Comparison of ENCODE assay signal across 1 cellular context in genomic region chr3:98010194-98010882, GRCh38.
A peak's percentile ranks its signal among the peaks of the same experiment; 100 is the strongest.
TF ChIP-seq lines count a peak whose summit lies in the region.

No MANE protein-coding gene starts in this region.

TF ChIP-seq in HepG2, 621 proteins besides CTCF, POLR2A, EP300 and RAD21 (continued from another document and continues in another):
- TF ChIP-seq, protein P1, sequence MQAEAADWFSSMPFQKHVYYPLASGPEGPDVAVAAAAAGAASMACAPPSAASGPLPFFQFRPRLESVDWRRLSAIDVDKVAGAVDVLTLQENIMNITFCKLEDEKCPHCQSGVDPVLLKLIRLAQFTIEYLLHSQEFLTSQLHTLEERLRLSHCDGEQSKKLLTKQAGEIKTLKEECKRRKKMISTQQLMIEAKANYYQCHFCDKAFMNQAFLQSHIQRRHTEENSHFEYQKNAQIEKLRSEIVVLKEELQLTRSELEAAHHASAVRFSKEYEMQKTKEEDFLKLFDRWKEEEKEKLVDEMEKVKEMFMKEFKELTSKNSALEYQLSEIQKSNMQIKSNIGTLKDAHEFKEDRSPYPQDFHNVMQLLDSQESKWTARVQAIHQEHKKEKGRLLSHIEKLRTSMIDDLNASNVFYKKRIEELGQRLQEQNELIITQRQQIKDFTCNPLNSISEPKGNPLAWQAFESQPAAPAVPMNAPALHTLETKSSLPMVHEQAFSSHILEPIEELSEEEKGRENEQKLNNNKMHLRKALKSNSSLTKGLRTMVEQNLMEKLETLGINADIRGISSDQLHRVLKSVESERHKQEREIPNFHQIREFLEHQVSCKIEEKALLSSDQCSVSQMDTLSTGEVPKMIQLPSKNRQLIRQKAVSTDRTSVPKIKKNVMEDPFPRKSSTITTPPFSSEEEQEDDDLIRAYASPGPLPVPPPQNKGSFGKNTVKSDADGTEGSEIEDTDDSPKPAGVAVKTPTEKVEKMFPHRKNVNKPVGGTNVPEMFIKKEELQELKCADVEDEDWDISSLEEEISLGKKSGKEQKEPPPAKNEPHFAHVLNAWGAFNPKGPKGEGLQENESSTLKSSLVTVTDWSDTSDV (CRISPR knock-in tag; IDR thresholded peaks at IDR 0.05) = no peak
- TF ChIP-seq KLF16 (CRISPR knock-in tag; IDR thresholded peaks at IDR 0.05) = peak in 1 of 2 experiments; percentile 34; a peak in 1 of 4 replicates
- TF ChIP-seq SAP130 (CRISPR knock-in tag; IDR thresholded peaks at IDR 0.05; ENCODE audit: low read depth) = peak; percentile 59
- peak; percentile 52; the same call in 1 of the 2 replicates for TF ChIP-seq NAIF1 (CRISPR knock-in tag; IDR thresholded peaks at IDR 0.05; ENCODE audit: borderline replicate concordance)
- TF ChIP-seq, protein P2, sequence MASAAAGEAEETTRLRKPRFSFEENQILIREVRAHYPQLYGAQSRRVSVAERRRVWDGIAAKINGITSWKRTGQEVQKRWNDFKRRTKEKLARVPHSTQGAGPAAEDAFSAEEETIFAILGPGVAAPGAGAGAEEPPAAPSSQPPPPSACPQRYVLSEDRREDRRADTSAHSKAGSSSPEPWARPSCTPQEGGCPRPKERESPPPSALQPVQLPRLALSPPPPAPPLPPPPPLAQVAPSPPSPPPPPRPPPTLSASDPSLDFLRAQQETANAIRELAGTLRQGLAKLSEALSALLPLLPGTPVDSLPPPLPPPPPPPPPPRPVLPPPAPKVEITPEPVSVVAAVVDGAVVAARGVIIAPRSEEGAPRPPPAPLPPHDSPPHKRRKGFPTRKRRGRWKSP (CRISPR knock-in tag; IDR thresholded peaks at IDR 0.05) = peak; percentile 46; the same call in 1 of the 2 replicates
- TF ChIP-seq, protein P3, sequence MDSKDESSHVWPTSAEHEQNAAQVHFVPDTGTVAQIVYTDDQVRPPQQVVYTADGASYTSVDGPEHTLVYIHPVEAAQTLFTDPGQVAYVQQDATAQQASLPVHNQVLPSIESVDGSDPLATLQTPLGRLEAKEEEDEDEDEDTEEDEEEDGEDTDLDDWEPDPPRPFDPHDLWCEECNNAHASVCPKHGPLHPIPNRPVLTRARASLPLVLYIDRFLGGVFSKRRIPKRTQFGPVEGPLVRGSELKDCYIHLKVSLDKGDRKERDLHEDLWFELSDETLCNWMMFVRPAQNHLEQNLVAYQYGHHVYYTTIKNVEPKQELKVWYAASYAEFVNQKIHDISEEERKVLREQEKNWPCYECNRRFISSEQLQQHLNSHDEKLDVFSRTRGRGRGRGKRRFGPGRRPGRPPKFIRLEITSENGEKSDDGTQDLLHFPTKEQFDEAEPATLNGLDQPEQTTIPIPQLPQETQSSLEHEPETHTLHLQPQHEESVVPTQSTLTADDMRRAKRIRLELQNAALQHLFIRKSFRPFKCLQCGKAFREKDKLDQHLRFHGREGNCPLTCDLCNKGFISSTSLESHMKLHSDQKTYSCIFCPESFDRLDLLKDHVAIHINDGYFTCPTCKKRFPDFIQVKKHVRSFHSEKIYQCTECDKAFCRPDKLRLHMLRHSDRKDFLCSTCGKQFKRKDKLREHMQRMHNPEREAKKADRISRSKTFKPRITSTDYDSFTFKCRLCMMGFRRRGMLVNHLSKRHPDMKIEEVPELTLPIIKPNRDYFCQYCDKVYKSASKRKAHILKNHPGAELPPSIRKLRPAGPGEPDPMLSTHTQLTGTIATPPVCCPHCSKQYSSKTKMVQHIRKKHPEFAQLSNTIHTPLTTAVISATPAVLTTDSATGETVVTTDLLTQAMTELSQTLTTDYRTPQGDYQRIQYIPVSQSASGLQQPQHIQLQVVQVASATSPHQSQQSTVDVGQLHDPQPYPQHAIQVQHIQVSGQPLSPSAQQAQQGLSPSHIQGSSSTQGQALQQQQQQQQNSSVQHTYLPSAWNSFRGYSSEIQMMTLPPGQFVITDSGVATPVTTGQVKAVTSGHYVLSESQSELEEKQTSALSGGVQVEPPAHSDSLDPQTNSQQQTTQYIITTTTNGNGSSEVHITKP (CRISPR knock-in tag; IDR thresholded peaks at IDR 0.05; ENCODE audit: low read depth) = peak; percentile 94
- TF ChIP-seq REST (IDR thresholded peaks at IDR 0.05; ENCODE audit: borderline replicate concordance in 1 of 2, low read depth in 1 of 2, low read length in 2 of 2) = 0 out of 4 replicates have a peak, but pooled peaks of 1 of the 2 experiments have one; percentile 26
- TF ChIP-seq ZNF644 (CRISPR knock-in tag; IDR thresholded peaks at IDR 0.05; ENCODE audit: low read depth) = peak; percentile 55
- TF ChIP-seq ZBTB46 (CRISPR knock-in tag; IDR thresholded peaks at IDR 0.05; ENCODE audit: borderline replicate concordance) = no peak
- TF ChIP-seq NFIB (CRISPR knock-in tag; IDR thresholded peaks at IDR 0.05; ENCODE audit: borderline replicate concordance) = no peak
- TF ChIP-seq NR2F2 (IDR thresholded peaks at IDR 0.05; ENCODE audit: borderline replicate concordance, low read depth) = peak; percentile 95
- TF ChIP-seq PITX1 (CRISPR knock-in tag; IDR thresholded peaks at IDR 0.05) = peak; percentile 90
- peak; percentile 15; the same call in 1 of the 2 replicates for TF ChIP-seq ZNF292 (CRISPR knock-in tag; IDR thresholded peaks at IDR 0.05; ENCODE audit: borderline replicate concordance, low read depth)
- TF ChIP-seq HMG20A (CRISPR knock-in tag; IDR thresholded peaks at IDR 0.05; ENCODE audit: borderline replicate concordance) = peak; percentile 86
- TF ChIP-seq SKI (IDR thresholded peaks at IDR 0.05; ENCODE audit: partially characterized antibody) = peak; percentile 29
- TF ChIP-seq KDM4B (CRISPR knock-in tag; IDR thresholded peaks at IDR 0.05) = no peak
- no peak for TF ChIP-seq SMARCE1 (IDR thresholded peaks at IDR 0.05; ENCODE audit: borderline replicate concordance)
- no peak for TF ChIP-seq BHLHE40 (IDR thresholded peaks at IDR 0.05; ENCODE audit: low read length)
- TF ChIP-seq HMG20B (CRISPR knock-in tag; conservative IDR thresholded peaks at IDR 0.05) = peak; percentile 90
- TF ChIP-seq RERE (CRISPR knock-in tag; IDR thresholded peaks at IDR 0.05; ENCODE audit: low read depth) = peak; percentile 38; the same call in 1 of the 2 replicates
- TF ChIP-seq, protein P4, sequence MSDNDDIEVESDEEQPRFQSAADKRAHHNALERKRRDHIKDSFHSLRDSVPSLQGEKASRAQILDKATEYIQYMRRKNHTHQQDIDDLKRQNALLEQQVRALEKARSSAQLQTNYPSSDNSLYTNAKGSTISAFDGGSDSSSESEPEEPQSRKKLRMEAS (IDR thresholded peaks at IDR 0.05) = peak; percentile 70
- TF ChIP-seq SALL1 (CRISPR knock-in tag; IDR thresholded peaks at IDR 0.05) = peak; percentile 94
- no peak for TF ChIP-seq ZNF280B (CRISPR knock-in tag; IDR thresholded peaks at IDR 0.05; ENCODE audit: borderline replicate concordance)
- TF ChIP-seq, protein P5, sequence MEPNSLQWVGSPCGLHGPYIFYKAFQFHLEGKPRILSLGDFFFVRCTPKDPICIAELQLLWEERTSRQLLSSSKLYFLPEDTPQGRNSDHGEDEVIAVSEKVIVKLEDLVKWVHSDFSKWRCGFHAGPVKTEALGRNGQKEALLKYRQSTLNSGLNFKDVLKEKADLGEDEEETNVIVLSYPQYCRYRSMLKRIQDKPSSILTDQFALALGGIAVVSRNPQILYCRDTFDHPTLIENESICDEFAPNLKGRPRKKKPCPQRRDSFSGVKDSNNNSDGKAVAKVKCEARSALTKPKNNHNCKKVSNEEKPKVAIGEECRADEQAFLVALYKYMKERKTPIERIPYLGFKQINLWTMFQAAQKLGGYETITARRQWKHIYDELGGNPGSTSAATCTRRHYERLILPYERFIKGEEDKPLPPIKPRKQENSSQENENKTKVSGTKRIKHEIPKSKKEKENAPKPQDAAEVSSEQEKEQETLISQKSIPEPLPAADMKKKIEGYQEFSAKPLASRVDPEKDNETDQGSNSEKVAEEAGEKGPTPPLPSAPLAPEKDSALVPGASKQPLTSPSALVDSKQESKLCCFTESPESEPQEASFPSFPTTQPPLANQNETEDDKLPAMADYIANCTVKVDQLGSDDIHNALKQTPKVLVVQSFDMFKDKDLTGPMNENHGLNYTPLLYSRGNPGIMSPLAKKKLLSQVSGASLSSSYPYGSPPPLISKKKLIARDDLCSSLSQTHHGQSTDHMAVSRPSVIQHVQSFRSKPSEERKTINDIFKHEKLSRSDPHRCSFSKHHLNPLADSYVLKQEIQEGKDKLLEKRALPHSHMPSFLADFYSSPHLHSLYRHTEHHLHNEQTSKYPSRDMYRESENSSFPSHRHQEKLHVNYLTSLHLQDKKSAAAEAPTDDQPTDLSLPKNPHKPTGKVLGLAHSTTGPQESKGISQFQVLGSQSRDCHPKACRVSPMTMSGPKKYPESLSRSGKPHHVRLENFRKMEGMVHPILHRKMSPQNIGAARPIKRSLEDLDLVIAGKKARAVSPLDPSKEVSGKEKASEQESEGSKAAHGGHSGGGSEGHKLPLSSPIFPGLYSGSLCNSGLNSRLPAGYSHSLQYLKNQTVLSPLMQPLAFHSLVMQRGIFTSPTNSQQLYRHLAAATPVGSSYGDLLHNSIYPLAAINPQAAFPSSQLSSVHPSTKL (CRISPR knock-in tag; IDR thresholded peaks at IDR 0.05) = peak; percentile 93
- TF ChIP-seq SNRNP70 (IDR thresholded peaks at IDR 0.05; ENCODE audit: low read depth, low read length) = no peak
- peak; percentile 51; the same call in 1 of the 2 replicates for TF ChIP-seq ZMYM3 (CRISPR knock-in tag; IDR thresholded peaks at IDR 0.05)
- TF ChIP-seq ZNF264 (CRISPR knock-in tag; IDR thresholded peaks at IDR 0.05) = no peak; the same call in 1 of the 2 replicates
- peak; percentile 51; the same call in 1 of the 2 replicates for TF ChIP-seq KDM6A (CRISPR knock-in tag; IDR thresholded peaks at IDR 0.05; ENCODE audit: low read depth)
